In genomic region chr12:94148841-94149780, GRCh38 we compare ENCODE assay signal across 1 cellular context.
TF ChIP-seq lines count a peak whose summit lies in the region.

No MANE protein-coding gene starts in this region.

TF ChIP-seq in HepG2, 621 proteins besides CTCF, POLR2A, EP300 and RAD21 (continued from another document and continues in another):
- TF ChIP-seq, protein P1, sequence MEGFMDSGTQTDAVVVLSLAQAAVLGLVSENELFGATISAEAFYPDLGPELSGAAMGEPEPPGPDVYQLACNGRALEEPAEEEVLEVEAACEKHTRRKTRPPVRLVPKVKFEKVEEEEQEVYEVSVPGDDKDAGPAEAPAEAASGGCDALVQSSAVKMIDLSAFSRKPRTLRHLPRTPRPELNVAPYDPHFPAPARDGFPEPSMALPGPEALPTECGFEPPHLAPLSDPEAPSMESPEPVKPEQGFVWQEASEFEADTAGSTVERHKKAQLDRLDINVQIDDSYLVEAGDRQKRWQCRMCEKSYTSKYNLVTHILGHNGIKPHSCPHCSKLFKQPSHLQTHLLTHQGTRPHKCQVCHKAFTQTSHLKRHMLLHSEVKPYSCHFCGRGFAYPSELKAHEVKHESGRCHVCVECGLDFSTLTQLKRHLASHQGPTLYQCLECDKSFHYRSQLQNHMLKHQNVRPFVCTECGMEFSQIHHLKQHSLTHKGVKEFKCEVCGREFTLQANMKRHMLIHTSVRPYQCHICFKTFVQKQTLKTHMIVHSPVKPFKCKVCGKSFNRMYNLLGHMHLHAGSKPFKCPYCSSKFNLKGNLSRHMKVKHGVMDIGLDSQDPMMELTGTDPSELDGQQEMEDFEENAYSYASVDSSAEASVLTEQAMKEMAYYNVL (CRISPR knock-in tag; IDR thresholded peaks at IDR 0.05; ENCODE audit: borderline replicate concordance), result peak; percentile 60; the same call in 1 of the 2 replicates
- TF ChIP-seq WIZ (CRISPR knock-in tag; IDR thresholded peaks at IDR 0.05), result no peak
- TF ChIP-seq ZNF468 (CRISPR knock-in tag; IDR thresholded peaks at IDR 0.05), result 0 out of 2 replicates have a peak, but pooled peaks have one; percentile 9
- 0 out of 2 replicates have a peak, but pooled peaks have one; percentile 12 for TF ChIP-seq NFAT5 (CRISPR knock-in tag; IDR thresholded peaks at IDR 0.05)
- TF ChIP-seq SIN3B (IDR thresholded peaks at IDR 0.05; ENCODE audit: low read length), result no peak
- TF ChIP-seq SP1 (IDR thresholded peaks at IDR 0.05), result no peak
- TF ChIP-seq SP1 (CRISPR knock-in tag; IDR thresholded peaks at IDR 0.05), result no peak
- no peak for TF ChIP-seq FIP1L1 (IDR thresholded peaks at IDR 0.05; ENCODE audit: borderline replicate concordance, insufficient read depth, low read depth, low read length)
- TF ChIP-seq SATB2 (CRISPR knock-in tag; IDR thresholded peaks at IDR 0.05), result no peak
- TF ChIP-seq, protein P2, sequence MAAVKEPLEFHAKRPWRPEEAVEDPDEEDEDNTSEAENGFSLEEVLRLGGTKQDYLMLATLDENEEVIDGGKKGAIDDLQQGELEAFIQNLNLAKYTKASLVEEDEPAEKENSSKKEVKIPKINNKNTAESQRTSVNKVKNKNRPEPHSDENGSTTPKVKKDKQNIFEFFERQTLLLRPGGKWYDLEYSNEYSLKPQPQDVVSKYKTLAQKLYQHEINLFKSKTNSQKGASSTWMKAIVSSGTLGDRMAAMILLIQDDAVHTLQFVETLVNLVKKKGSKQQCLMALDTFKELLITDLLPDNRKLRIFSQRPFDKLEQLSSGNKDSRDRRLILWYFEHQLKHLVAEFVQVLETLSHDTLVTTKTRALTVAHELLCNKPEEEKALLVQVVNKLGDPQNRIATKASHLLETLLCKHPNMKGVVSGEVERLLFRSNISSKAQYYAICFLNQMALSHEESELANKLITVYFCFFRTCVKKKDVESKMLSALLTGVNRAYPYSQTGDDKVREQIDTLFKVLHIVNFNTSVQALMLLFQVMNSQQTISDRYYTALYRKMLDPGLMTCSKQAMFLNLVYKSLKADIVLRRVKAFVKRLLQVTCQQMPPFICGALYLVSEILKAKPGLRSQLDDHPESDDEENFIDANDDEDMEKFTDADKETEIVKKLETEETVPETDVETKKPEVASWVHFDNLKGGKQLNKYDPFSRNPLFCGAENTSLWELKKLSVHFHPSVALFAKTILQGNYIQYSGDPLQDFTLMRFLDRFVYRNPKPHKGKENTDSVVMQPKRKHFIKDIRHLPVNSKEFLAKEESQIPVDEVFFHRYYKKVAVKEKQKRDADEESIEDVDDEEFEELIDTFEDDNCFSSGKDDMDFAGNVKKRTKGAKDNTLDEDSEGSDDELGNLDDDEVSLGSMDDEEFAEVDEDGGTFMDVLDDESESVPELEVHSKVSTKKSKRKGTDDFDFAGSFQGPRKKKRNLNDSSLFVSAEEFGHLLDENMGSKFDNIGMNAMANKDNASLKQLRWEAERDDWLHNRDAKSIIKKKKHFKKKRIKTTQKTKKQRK (IDR thresholded peaks at IDR 0.05; ENCODE audit: low read length), result no peak
- peak; percentile 34 for TF ChIP-seq SRSF1 (optimal IDR thresholded peaks at IDR 0.05; ENCODE audit: low read depth, low read length)
- TF ChIP-seq ZNF670 (CRISPR knock-in tag; IDR thresholded peaks at IDR 0.05; ENCODE audit: borderline replicate concordance), result no peak
- TF ChIP-seq ZNF446 (CRISPR knock-in tag; IDR thresholded peaks at IDR 0.05), result no peak
- no peak for TF ChIP-seq IRX3 (CRISPR knock-in tag; IDR thresholded peaks at IDR 0.05; ENCODE audit: borderline replicate concordance, low read depth)
- no peak for TF ChIP-seq POLR2AphosphoS2 (IDR thresholded peaks at IDR 0.05; ENCODE audit: low read depth, low read length)
- TF ChIP-seq FOSL2 (CRISPR knock-in tag; IDR thresholded peaks at IDR 0.05), result no peak
- no peak for TF ChIP-seq ZNF646 (CRISPR knock-in tag; IDR thresholded peaks at IDR 0.05)
- no peak; the same call in 1 of the 2 replicates for TF ChIP-seq ZNF784 (CRISPR knock-in tag; IDR thresholded peaks at IDR 0.05; ENCODE audit: borderline replicate concordance)
- no peak for TF ChIP-seq CENPX (CRISPR knock-in tag; IDR thresholded peaks at IDR 0.05)
- TF ChIP-seq THAP9 (CRISPR knock-in tag; IDR thresholded peaks at IDR 0.05; ENCODE audit: borderline replicate concordance), result 0 out of 2 replicates have a peak, but pooled peaks have one; percentile 11
- TF ChIP-seq MIER3 (CRISPR knock-in tag; IDR thresholded peaks at IDR 0.05; ENCODE audit: borderline replicate concordance), result peak; percentile 21; the same call in 1 of the 2 replicates
- TF ChIP-seq ZFY (CRISPR knock-in tag; IDR thresholded peaks at IDR 0.05), result peak; percentile 59; the same call in 1 of the 2 replicates
- peak; percentile 71 for TF ChIP-seq ASH2L (IDR thresholded peaks at IDR 0.05; ENCODE audit: insufficient read length, low read depth, low read length)
- no peak for TF ChIP-seq CEBPG (CRISPR knock-in tag; IDR thresholded peaks at IDR 0.05)
- TF ChIP-seq, protein P3, sequence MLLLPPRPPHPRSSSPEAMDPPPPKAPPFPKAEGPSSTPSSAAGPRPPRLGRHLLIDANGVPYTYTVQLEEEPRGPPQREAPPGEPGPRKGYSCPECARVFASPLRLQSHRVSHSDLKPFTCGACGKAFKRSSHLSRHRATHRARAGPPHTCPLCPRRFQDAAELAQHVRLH (CRISPR knock-in tag; IDR thresholded peaks at IDR 0.05; ENCODE audit: borderline replicate concordance, low read depth), result peak; percentile 48; the same call in 1 of the 2 replicates
- TF ChIP-seq, protein P4, sequence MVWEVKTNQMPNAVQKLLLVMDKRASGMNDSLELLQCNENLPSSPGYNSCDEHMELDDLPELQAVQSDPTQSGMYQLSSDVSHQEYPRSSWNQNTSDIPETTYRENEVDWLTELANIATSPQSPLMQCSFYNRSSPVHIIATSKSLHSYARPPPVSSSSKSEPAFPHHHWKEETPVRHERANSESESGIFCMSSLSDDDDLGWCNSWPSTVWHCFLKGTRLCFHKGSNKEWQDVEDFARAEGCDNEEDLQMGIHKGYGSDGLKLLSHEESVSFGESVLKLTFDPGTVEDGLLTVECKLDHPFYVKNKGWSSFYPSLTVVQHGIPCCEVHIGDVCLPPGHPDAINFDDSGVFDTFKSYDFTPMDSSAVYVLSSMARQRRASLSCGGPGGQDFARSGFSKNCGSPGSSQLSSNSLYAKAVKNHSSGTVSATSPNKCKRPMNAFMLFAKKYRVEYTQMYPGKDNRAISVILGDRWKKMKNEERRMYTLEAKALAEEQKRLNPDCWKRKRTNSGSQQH (CRISPR knock-in tag; IDR thresholded peaks at IDR 0.05; ENCODE audit: low read depth), result no peak
- TF ChIP-seq, protein P5, sequence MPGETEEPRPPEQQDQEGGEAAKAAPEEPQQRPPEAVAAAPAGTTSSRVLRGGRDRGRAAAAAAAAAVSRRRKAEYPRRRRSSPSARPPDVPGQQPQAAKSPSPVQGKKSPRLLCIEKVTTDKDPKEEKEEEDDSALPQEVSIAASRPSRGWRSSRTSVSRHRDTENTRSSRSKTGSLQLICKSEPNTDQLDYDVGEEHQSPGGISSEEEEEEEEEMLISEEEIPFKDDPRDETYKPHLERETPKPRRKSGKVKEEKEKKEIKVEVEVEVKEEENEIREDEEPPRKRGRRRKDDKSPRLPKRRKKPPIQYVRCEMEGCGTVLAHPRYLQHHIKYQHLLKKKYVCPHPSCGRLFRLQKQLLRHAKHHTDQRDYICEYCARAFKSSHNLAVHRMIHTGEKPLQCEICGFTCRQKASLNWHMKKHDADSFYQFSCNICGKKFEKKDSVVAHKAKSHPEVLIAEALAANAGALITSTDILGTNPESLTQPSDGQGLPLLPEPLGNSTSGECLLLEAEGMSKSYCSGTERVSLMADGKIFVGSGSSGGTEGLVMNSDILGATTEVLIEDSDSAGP (CRISPR knock-in tag; IDR thresholded peaks at IDR 0.05; ENCODE audit: borderline replicate concordance), result peak; percentile 81; the same call in 1 of the 2 replicates
- peak; percentile 71 for TF ChIP-seq TARDBP (CRISPR knock-in tag; IDR thresholded peaks at IDR 0.05)
- no peak for TF ChIP-seq ZNF724P (CRISPR knock-in tag; IDR thresholded peaks at IDR 0.05; ENCODE audit: borderline replicate concordance)
